Comparison of ENCODE assay signal across 8 cellular contexts in the genomic region with DNA sequence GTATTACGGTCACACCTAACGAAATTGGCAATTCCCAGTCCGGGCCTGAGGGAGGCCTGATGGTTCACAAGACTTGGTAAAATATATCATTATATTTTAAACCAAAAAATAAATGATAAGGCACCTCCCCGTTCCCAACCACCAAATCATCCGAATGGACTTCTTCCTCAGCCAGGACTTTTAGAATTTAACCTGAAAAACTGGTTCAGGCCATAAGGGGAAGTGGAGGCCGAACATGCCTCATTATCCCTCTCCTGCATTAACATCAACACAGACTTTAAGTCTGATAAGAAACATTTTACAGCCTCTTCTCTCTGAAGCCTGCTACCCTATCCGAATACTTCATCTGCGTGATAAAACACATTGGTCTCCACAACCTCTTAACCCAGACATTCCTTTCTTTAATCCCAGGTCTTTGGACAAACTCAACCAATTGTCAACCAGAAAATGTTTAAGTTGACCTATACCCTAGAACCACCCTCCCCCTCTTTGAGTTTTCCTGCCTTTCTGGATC. TPM values are rescaled to one million over a fixed set of nuclear protein-coding genes. Genes with fewer than 3 reads are reported as not detected.
DNase-seq lines count a peak whose midpoint lies in the region; ATAC-seq and TF ChIP-seq lines count a peak whose summit lies in the region.

No MANE protein-coding gene starts in this region.

- peak overlapping the region in 1 of 2 experiments; percentile 60; a peak in 2 of 4 replicates for H3K27ac ChIP-seq in SK-N-SH (ENCODE audit: low read depth in 2 of 2, low read length in 1 of 2)
- peak overlapping the region in 4 of 5 donors; percentile 91 to 95 (median 94) for H3K27ac ChIP-seq in stomach

- no peaks in the 10 kb centered on the region for H3K9me2 ChIP-seq in SK-N-SH

- H3K36me3 Mint-ChIP-seq in activated T-helper 1 cell treated with anti-CD3 and anti-CD28 coated beads, Interleukin-12 subunit alpha, Interleukin-12 subunit beta, Interleukin-2, Interleukin-4 antibody, amounts not matched to agents 30 ng/mL and 10 ng/mL and 1 ng/mL, durations not matched to agents 14 hours and 24 hours and 36 hours (ENCODE audit: low read depth) = no peaks in the 10 kb centered on the region

- TF ChIP-seq CTCF in SK-N-SH (IDR thresholded peaks at IDR 0.05) (no peak), stomach (IDR thresholded peaks at IDR 0.05) (no peak)

- no peak for TF ChIP-seq POLR2A in stomach (IDR thresholded peaks at IDR 0.05)

- peaks cover 14% of the 10 kb centered on the region; the same call in 1 of the 2 replicates for H3K9me3 ChIP-seq in SK-N-SH
- H3K9me3 ChIP-seq in stomach = no peaks in the 10 kb centered on the region

- H2AFZ ChIP-seq in SK-N-SH (ENCODE audit: low read depth) = peak overlapping the region; percentile 75

- no peaks in the 10 kb centered on the region for H3K27me3 Mint-ChIP-seq in activated T-helper 1 cell treated with anti-CD3 and anti-CD28 coated beads, Interleukin-12 subunit alpha, Interleukin-12 subunit beta, Interleukin-2, Interleukin-4 antibody, amounts not matched to agents 30 ng/mL and 10 ng/mL and 1 ng/mL, durations not matched to agents 14 hours and 24 hours and 36 hours (ENCODE audit: insufficient read depth)

- H3K36me3 ChIP-seq in SK-N-SH (replicated peaks in 1 of 2; ENCODE audit: control insufficient read depth in 1 of 2, insufficient read depth in 2 of 2, low read length in 1 of 2) = peaks cover 0 to 2% of the 10 kb centered on the region in 2 experiments
- H3K36me3 ChIP-seq in stomach = no peaks in the 10 kb centered on the region

- H3F3A ChIP-seq in SK-N-SH (replicated peaks; ENCODE audit: insufficient read depth) = no peaks in the 10 kb centered on the region

- H3K4me1 ChIP-seq in SK-N-SH (ENCODE audit: control insufficient read depth in 1 of 2, insufficient read depth in 2 of 2, low read depth in 1 of 2, low read length in 1 of 2) (peaks cover 0 to 15% of the 10 kb centered on the region in 2 experiments; a peak in 2 of 4 replicates), stomach (peaks cover 7 to 29% (median 21%) of the 10 kb centered on the region in 4 donors)

- POLR2A ChIA-PET in SK-N-SH (lab: Yijun Ruan, JAX) = no interaction called here

- TF ChIP-seq EP300 in SK-N-SH (IDR thresholded peaks at IDR 0.05; ENCODE audit: borderline replicate concordance in 1 of 2, low read depth in 1 of 2, low read length in 1 of 2) (no peak), stomach (IDR thresholded peaks at IDR 0.05) (no peak)

- ATAC-seq in SK-N-SH treated with all-trans-retinoic acid at 6 μM for 48 hours (no peak), GM19324 (IDR thresholded peaks at IDR 0.05; ENCODE audit: low FRiP score, unreplicated experiment) (no peak), GM18498 (IDR thresholded peaks at IDR 0.05; ENCODE audit: unreplicated experiment) (no peak), HG02759 (IDR thresholded peaks at IDR 0.05; ENCODE audit: unreplicated experiment) (no peak)

- CTCF ChIA-PET in SK-N-SH (lab: Yijun Ruan, JAX) = interaction anchor here (0.6 to 1.4 kb wide), 5 partner anchors 8 to 113 kb away, joined by 3 to 5 read pairs (median 3); no protein-coding TSS in a partner anchor

- H4K20me1 ChIP-seq in SK-N-SH (ENCODE audit: insufficient read depth) = no peaks in the 10 kb centered on the region

- H3K9ac ChIP-seq in SK-N-SH = no peak overlapping the region; the same call in 1 of the 2 replicates

- H3K4me3 ChIP-seq in SK-N-SH (ENCODE audit: low read depth in 2 of 2, low read length in 1 of 2) (peak overlapping the region; percentile 66 to 76), stomach (peak overlapping the region; percentile 67 to 85 (median 74))

- H3K4me2 ChIP-seq in SK-N-SH = peak overlapping the region; percentile 80

- intact Hi-C loops in activated T-helper 1 cell treated with anti-CD3 and anti-CD28 coated beads, Interleukin-12 subunit alpha, Interleukin-12 subunit beta, Interleukin-2, Interleukin-4 antibody, amounts not matched to agents 30 ng/mL and 10 ng/mL and 1 ng/mL, durations not matched to agents 14 hours and 24 hours and 36 hours (cut with micrococcal nuclease) = loop anchor here (1.0 to 10.0 kb wide), 10 partner anchors 94 to 1510 kb away; partner anchors contain the start of genes CHCHD6, KLF15, MCM2 and PLXNA1
- intact Hi-C loops in stomach (cut with DNase I; ENCODE audit: low total_unique reads) = no loop called here

- H3K27ac Mint-ChIP-seq in activated T-helper 1 cell treated with anti-CD3 and anti-CD28 coated beads, Interleukin-12 subunit alpha, Interleukin-12 subunit beta, Interleukin-2, Interleukin-4 antibody, amounts not matched to agents 30 ng/mL and 10 ng/mL and 1 ng/mL, durations not matched to agents 14 hours and 24 hours and 36 hours = peak overlapping the region; percentile 53

- H3K4me3 Mint-ChIP-seq in activated T-helper 1 cell treated with anti-CD3 and anti-CD28 coated beads, Interleukin-12 subunit alpha, Interleukin-12 subunit beta, Interleukin-2, Interleukin-4 antibody, amounts not matched to agents 30 ng/mL and 10 ng/mL and 1 ng/mL, durations not matched to agents 14 hours and 24 hours and 36 hours = peak overlapping the region; percentile 75

- peaks cover 4% of the 10 kb centered on the region; the same call in 1 of the 2 replicates for H3K79me2 ChIP-seq in SK-N-SH (ENCODE audit: insufficient read depth)

- H3K27me3 ChIP-seq in SK-N-SH (ENCODE audit: insufficient read depth) (no peaks in the 10 kb centered on the region), stomach (no peaks in the 10 kb centered on the region)

- H3K4me1 Mint-ChIP-seq in activated T-helper 1 cell treated with anti-CD3 and anti-CD28 coated beads, Interleukin-12 subunit alpha, Interleukin-12 subunit beta, Interleukin-2, Interleukin-4 antibody, amounts not matched to agents 30 ng/mL and 10 ng/mL and 1 ng/mL, durations not matched to agents 14 hours and 24 hours and 36 hours (ENCODE audit: low read depth) = peaks cover 26% of the 10 kb centered on the region

- DNase-seq in SK-N-SH = no peak
- DNase-seq in activated T-helper 1 cell treated with anti-CD3 and anti-CD28 coated beads, Interleukin-12 subunit alpha, Interleukin-12 subunit beta, Interleukin-2, Interleukin-4 antibody, amounts not matched to agents 30 ng/mL and 10 ng/mL and 1 ng/mL, durations not matched to agents 14 hours and 24 hours and 36 hours (ENCODE audit: low spot score) = no peak
- peak; percentile 5 for DNase-seq in iPS-NIHi7 (ENCODE audit: extremely low spot score)
- no peak for DNase-seq in stomach

- no peak for TF ChIP-seq RAD21 in SK-N-SH (IDR thresholded peaks at IDR 0.05; ENCODE audit: low read length)

- H3K9me3 Mint-ChIP-seq in activated T-helper 1 cell treated with anti-CD3 and anti-CD28 coated beads, Interleukin-12 subunit alpha, Interleukin-12 subunit beta, Interleukin-2, Interleukin-4 antibody, amounts not matched to agents 30 ng/mL and 10 ng/mL and 1 ng/mL, durations not matched to agents 14 hours and 24 hours and 36 hours = peaks cover 9% of the 10 kb centered on the region

- 48% methylated on average over 8 of the region's 8 CpGs for WGBS in SK-N-SH (ENCODE audit: low lambda C conversion rate)
- WGBS in stomach, 5 donors = 30 to 40% (median 31%) methylated on average over 8 of the region's 8 CpGs

TF ChIP-seq in SK-N-SH, 30 proteins besides CTCF, POLR2A, EP300 and RAD21 (continues in another document):
- no peak for TF ChIP-seq GATA2 (CRISPR knock-in tag; IDR thresholded peaks at IDR 0.05)
- TF ChIP-seq FOXM1 (IDR thresholded peaks at IDR 0.05; ENCODE audit: low read depth) = no peak
- TF ChIP-seq NFIC (IDR thresholded peaks at IDR 0.05; ENCODE audit: borderline replicate concordance) = no peak
- no peak for TF ChIP-seq TAF1 (IDR thresholded peaks at IDR 0.05; ENCODE audit: borderline replicate concordance, low read depth, low read length)
- TF ChIP-seq, protein P1, sequence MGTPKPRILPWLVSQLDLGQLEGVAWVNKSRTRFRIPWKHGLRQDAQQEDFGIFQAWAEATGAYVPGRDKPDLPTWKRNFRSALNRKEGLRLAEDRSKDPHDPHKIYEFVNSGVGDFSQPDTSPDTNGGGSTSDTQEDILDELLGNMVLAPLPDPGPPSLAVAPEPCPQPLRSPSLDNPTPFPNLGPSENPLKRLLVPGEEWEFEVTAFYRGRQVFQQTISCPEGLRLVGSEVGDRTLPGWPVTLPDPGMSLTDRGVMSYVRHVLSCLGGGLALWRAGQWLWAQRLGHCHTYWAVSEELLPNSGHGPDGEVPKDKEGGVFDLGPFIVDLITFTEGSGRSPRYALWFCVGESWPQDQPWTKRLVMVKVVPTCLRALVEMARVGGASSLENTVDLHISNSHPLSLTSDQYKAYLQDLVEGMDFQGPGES (IDR thresholded peaks at IDR 0.05; ENCODE audit: low read depth, low read length) = no peak
- no peak for TF ChIP-seq MEF2A (IDR thresholded peaks at IDR 0.05; ENCODE audit: borderline replicate concordance, low read depth)
- TF ChIP-seq CHD2 (IDR thresholded peaks at IDR 0.05; ENCODE audit: low read length, partially characterized antibody) = no peak

TF ChIP-seq in SK-N-SH treated with all-trans-retinoic acid at 6 μM for 48 hours, 23 proteins besides CTCF, POLR2A, EP300 and RAD21:
- no peak for TF ChIP-seq ZNF565 (CRISPR knock-in tag; conservative IDR thresholded peaks at IDR 0.05; ENCODE audit: low read depth)
- TF ChIP-seq ZFP3 (CRISPR knock-in tag; IDR thresholded peaks at IDR 0.05) = no peak
- no peak for TF ChIP-seq SNAI2 (CRISPR knock-in tag; IDR thresholded peaks at IDR 0.05)
- TF ChIP-seq RARB (CRISPR knock-in tag; IDR thresholded peaks at IDR 0.05) = no peak

RNA-seq across cellular contexts. Expression of gene SLC41A3, which starts 0.8 kb away (rescaled TPM):
- 53.4 and 58.4 TPM in 2 replicates for polyA plus RNA-seq in SK-N-SH (2012; rRNA removed)
- polyA plus RNA-seq in SK-N-SH (2012; cell fraction: cytosol; rRNA removed) = 29.9 and 39.4 TPM in 2 replicates
- 72.6 and 102 TPM in 2 replicates for polyA plus RNA-seq in SK-N-SH (2012; cell fraction: nucleus; rRNA removed)
- 17.3 and 23.4 TPM in 2 replicates for total RNA-seq in activated T-helper 1 cell treated with anti-CD3 and anti-CD28 coated beads, Interleukin-12 subunit alpha, Interleukin-12 subunit beta, Interleukin-2, Interleukin-4 antibody, amounts not matched to agents 30 ng/mL and 10 ng/mL and 1 ng/mL, durations not matched to agents 14 hours and 24 hours and 36 hours
- total RNA-seq in stomach = 10 to 100 TPM; 27.7 to 81.7 (median 43.6) TPM
- 10 to 100 TPM; 15.4 to 23.5 (median 18.0) TPM for polyA plus RNA-seq in stomach
